In the genomic region with DNA sequence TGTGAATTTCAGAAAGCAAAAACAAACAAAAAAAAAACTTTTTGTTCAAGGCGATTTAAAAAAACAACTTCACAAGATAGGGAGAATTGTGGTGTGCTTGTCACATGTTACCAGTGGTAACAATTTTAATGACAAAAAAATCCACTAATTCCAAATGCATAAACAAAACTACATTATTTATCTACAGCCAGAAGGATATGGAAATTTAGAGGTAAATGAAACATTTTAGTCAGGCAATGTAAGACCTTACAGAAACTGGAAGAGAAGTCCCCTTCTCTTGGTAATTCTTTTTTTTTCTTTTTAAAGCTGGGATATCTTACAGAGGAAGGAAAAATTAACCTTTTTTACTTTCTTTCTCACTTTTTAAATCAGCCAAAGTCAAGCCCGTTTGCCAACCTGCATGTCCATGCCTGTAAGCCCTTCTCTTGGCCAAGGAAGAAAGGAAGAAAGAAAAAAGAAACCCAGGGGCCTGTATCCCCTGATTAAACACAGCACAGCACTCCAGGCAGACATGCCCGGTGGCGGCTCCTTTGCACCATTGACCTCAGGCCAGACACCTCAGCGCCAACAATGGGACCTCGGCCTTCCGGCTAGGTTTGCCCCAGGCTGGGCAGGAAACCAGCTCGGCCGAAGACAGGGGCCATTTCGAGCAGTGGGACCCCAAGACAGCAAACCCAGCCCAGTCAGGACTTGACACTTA, we compare ENCODE assay signal across 1 cellular context.
A peak's percentile ranks its signal among the peaks of the same experiment; 100 is the strongest.
TF ChIP-seq lines count a peak whose summit lies in the region.

No MANE protein-coding gene starts in this region.

TF ChIP-seq in HCT116, 20 proteins besides CTCF, POLR2A, EP300 and RAD21:
- peak; percentile 26 for TF ChIP-seq POLR2AphosphoS5 (IDR thresholded peaks at IDR 0.05; ENCODE audit: low read depth, low read length)
- peak; percentile 96 for TF ChIP-seq TCF7L2 (IDR thresholded peaks at IDR 0.05; ENCODE audit: borderline replicate concordance, extremely low read depth, insufficient read depth, insufficient read length)
- TF ChIP-seq YY1 (IDR thresholded peaks at IDR 0.05; ENCODE audit: extremely low read depth, insufficient replicate concordance, low read depth, low read length), result no peak
- no peak for TF ChIP-seq EZH2 (IDR thresholded peaks at IDR 0.05)
